In genomic region chr7:42139751-42140150, GRCh38 we compare ENCODE assay signal across 33 cellular contexts.
"Had no signal": no experiment of that assay in that cellular context is flagged by ENCODE, and none has a peak within 500 bp of the region (broad histone marks: within the 10 kb centered on the region; RNA-seq: fewer than 3 reads in every experiment).

No MANE protein-coding gene starts in this region.

- H3K27me3 Mint-ChIP-seq: central memory CD8-positive, alpha-beta T cell; dendritic cell treated with granulocyte-macrophage colony-stimulating factor and Interleukin-4, amounts not matched to agents 40 ng/mL and 50 ng/mL, for 4 days had no signal

- H3K4me3 ChIP-seq: body of pancreas, breast epithelium, coronary artery, dorsolateral prefrontal cortex, esophagus muscularis mucosa, gastrocnemius medialis had no signal

- H3K9me3 ChIP-seq: body of pancreas, breast epithelium, esophagus muscularis mucosa, gastrocnemius medialis had no signal

- H3K4me3 Mint-ChIP-seq: activated B cell treated with CpG ODN at 0.5 μM for 24 hours; activated CD8-positive, alpha-beta T cell treated with anti-CD3 and anti-CD28 coated beads for 36 hours; activated naive CD8-positive, alpha-beta T cell; activated T-cell treated with anti-CD3 and anti-CD28 coated beads, Interleukin-2, amount 50 U/mL, for 4 hours; activated T-helper 17 cell treated with anti-CD3 and anti-CD28 coated beads, Interleukin-2, amount 50 U/mL, for 72 hours; central memory CD8-positive, alpha-beta T cell; dendritic cell treated with granulocyte-macrophage colony-stimulating factor and Interleukin-4, amounts not matched to agents 40 ng/mL and 50 ng/mL, for 4 days; T-helper 17 cell; T-helper 2 cell treated with Interferon-gamma antibody and Interleukin-4, amounts not matched to agents 5 μg/mL and 100 μg/mL, for 36 hours had no signal

- H3K36me3 Mint-ChIP-seq: activated naive CD8-positive, alpha-beta T cell had no signal

- H3K27ac ChIP-seq: body of pancreas, breast epithelium, coronary artery, dorsolateral prefrontal cortex, esophagus muscularis mucosa, foreskin keratinocyte, gastrocnemius medialis, WERI-Rb-1 had no signal

- H3K36me3 ChIP-seq: breast epithelium, esophagus muscularis mucosa, gastrocnemius medialis, WERI-Rb-1 had no signal

- H3K4me1 ChIP-seq: body of pancreas, breast epithelium, foreskin keratinocyte had no signal

- H3K27ac Mint-ChIP-seq: activated B cell treated with CpG ODN at 0.5 μM for 24 hours; activated CD8-positive, alpha-beta T cell treated with anti-CD3 and anti-CD28 coated beads for 36 hours; activated naive CD8-positive, alpha-beta T cell; activated T-helper 17 cell treated with anti-CD3 and anti-CD28 coated beads, Interleukin-2, amount 50 U/mL, for 72 hours; dendritic cell treated with granulocyte-macrophage colony-stimulating factor and Interleukin-4, amounts not matched to agents 40 ng/mL and 50 ng/mL, for 4 days; T-helper 17 cell; T-helper 2 cell treated with Interferon-gamma antibody and Interleukin-4, amounts not matched to agents 5 μg/mL and 100 μg/mL, for 36 hours had no signal

- ATAC-seq: activated CD4-positive, CD25-positive, alpha-beta regulatory T cell treated with anti-CD3 and anti-CD28 coated beads, Interleukin-2, amount 50 U/mL, for 24 hours; activated CD8-positive, alpha-beta T cell treated with anti-CD3 and anti-CD28 coated beads for 36 hours; activated T-cell treated with anti-CD3 and anti-CD28 coated beads, Interleukin-2, amount 50 U/mL, for 4 hours; activated T-helper 17 cell treated with anti-CD3 and anti-CD28 coated beads, Interleukin-2, amount 50 U/mL, for 72 hours; body of pancreas; foreskin keratinocyte; gastrocnemius medialis; T-helper 17 cell had no signal

- H3K27me3 ChIP-seq: body of pancreas, breast epithelium, esophagus muscularis mucosa, foreskin keratinocyte, gastrocnemius medialis had no signal

- H3K9me3 Mint-ChIP-seq: activated B cell treated with CpG ODN at 0.5 μM for 24 hours; activated CD8-positive, alpha-beta T cell treated with anti-CD3 and anti-CD28 coated beads for 36 hours; activated T-cell treated with anti-CD3 and anti-CD28 coated beads, Interleukin-2, amount 50 U/mL, for 4 hours; dendritic cell treated with granulocyte-macrophage colony-stimulating factor and Interleukin-4, amounts not matched to agents 40 ng/mL and 50 ng/mL, for 4 days; T-helper 2 cell treated with Interferon-gamma antibody and Interleukin-4, amounts not matched to agents 5 μg/mL and 100 μg/mL, for 36 hours had no signal

- H3K4me1 Mint-ChIP-seq: activated B cell treated with CpG ODN at 0.5 μM for 24 hours; activated T-helper 17 cell treated with anti-CD3 and anti-CD28 coated beads, Interleukin-2, amount 50 U/mL, for 72 hours; central memory CD8-positive, alpha-beta T cell; T-helper 17 cell had no signal

- DNase-seq: activated B cell treated with CpG ODN at 0.5 μM for 24 hours; activated CD4-positive, alpha-beta T cell treated with anti-CD3 and anti-CD28 coated beads for 48 hours; activated CD4-positive, alpha-beta T cell treated with anti-CD3 and anti-CD28 coated beads, Interleukin-2, amount 50 U/mL, for 1 hour; activated CD4-positive, alpha-beta T cell treated with anti-CD3 and anti-CD28 coated beads, Interleukin-2, amount 50 U/mL, for 48 hours; activated CD8-positive, alpha-beta memory T cell treated with anti-CD3 and anti-CD28 coated beads for 24 hours; activated CD8-positive, alpha-beta T cell treated with anti-CD3 and anti-CD28 coated beads for 36 hours; activated effector memory CD4-positive, alpha-beta T cell treated with Interleukin-2 at 50 U/mL for 16 hours; activated gamma-delta T cell treated with Interleukin-2 at 50 U/mL for 16 hours; activated naive CD4-positive, alpha-beta T cell treated with anti-CD3 and anti-CD28 coated beads, Interleukin-2, amount 50 U/mL, for 16 hours; activated naive CD4-positive, alpha-beta T cell treated with Interleukin-2 at 50 U/mL for 16 hours; activated T-cell treated with anti-CD3 and anti-CD28 coated beads, Interleukin-2, amount 50 U/mL, for 4 hours; amniotic stem cell; anterior cingulate cortex; body of pancreas; dorsolateral prefrontal cortex; effector memory CD4-positive, alpha-beta T cell; erythroblast; foreskin keratinocyte; gastrocnemius medialis; glutamatergic neuron; T-helper 1 cell; T-helper 17 cell; T1000; WERI-Rb-1 had no signal
